Comparison of ENCODE assay signal across 12 cellular contexts in the genomic region with DNA sequence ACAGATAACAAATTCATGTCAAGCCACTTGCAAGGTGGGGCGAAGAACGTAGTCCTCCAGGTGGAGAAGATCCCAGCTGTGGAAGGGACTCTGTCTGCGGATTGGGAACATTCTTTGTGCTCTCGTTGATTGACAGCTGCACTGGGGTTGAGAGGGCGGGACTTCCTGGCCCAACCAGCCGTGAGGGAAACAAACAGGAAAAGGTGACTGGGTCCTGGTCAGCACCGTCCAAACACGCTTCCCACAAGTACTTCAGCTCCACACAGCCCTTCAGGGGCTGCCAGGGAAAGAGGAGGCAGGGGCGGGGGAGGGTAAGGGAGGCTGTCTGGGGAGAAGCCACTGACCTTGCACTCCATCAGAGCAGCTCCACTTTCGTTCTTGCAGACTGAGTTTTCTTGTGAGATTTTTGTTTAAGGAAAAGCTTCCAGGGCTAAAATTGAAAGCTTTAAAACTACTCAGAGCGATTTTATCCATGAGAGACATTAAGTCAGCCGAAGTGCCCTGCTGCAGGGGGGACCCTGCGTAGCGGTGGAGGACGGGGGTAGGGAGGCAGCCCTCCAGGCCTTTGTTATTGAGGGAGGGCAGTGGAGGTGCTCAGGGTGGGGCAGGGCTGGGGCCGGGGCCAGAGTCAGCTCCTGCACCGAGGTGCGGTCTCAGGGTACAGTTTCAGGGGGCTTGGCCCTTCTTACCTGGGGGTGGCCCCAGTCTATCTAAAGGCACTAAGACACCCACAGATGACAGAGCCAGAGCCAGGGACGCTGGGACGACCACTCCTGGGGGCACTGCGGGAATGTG. TPM values are rescaled to one million over a fixed set of nuclear protein-coding genes. Genes with fewer than 3 reads are reported as not detected.
DNase-seq lines count a peak whose midpoint lies in the region; ATAC-seq and TF ChIP-seq lines count a peak whose summit lies in the region.
"Had no signal": no experiment of that assay in that cellular context is flagged by ENCODE, and none has a peak within 500 bp of the region (broad histone marks: within the 10 kb centered on the region; RNA-seq: fewer than 3 reads in every experiment).

No MANE protein-coding gene starts in this region.

- peak; percentile 30 to 42 for DNase-seq in Caco-2
- DNase-seq in NCI-H2029 (lab: John Stamatoyannopoulos, UW) = peak; percentile 38
- no peak for DNase-seq in central memory CD8-positive, alpha-beta T cell (ENCODE audit: low spot score in 2 of 2)
- peak; percentile 18 for DNase-seq in mesenchymal stem cell
- no peak for DNase-seq in posterior vena cava (ENCODE audit: low spot score)
- DNase-seq in SKM-1 treated with dmso at 0.1 percent for 144 hours (lab: John Stamatoyannopoulos, UW; ENCODE audit: unreplicated experiment) = no peak
- no peak for DNase-seq in cerebellar cortex (ENCODE audit: low spot score)
- no peak for DNase-seq in NCI-H526 treated with DMSO at 0.1 percent for 48 hours (lab: John Stamatoyannopoulos, UW)
- DNase-seq: activated naive CD4-positive, alpha-beta T cell treated with Interleukin-2 at 50 U/mL for 16 hours; hypothalamus; thyroid gland had no signal

- intact Hi-C loops in Caco-2 (cut with micrococcal nuclease; ENCODE audit: unreplicated experiment) (no loop called here), posterior vena cava (cut with DNase I) (no loop called here)

- H3K9ac ChIP-seq in mesenchymal stem cell (ENCODE audit: low read length) = no peak overlapping the region

- POLR2A ChIA-PET in Caco-2 (lab: Charles Lee) = no interaction called here

- H3K4me3 ChIP-seq in Caco-2 (ENCODE audit: low read depth, low read length) (no peak overlapping the region), mesenchymal stem cell (ENCODE audit: insufficient read depth in 1 of 2, low read depth in 1 of 2, low read length in 2 of 2) (no peak overlapping the region)
- H3K4me3 ChIP-seq: SJSA1, thyroid gland had no signal

- ATAC-seq in central memory CD8-positive, alpha-beta T cell (replicated peaks; ENCODE audit: extremely low read depth, poor library complexity, severe bottlenecking) = no peak

- H3K27ac Mint-ChIP-seq in Caco-2 (ENCODE audit: unreplicated experiment) = no peak overlapping the region
- no peak overlapping the region for H3K27ac Mint-ChIP-seq in central memory CD8-positive, alpha-beta T cell (ENCODE audit: low read depth)

- no peak overlapping the region for H3K23ac ChIP-seq in mesenchymal stem cell (ENCODE audit: low read length in 2 of 2)

- H3K27me3 Mint-ChIP-seq in Caco-2 (ENCODE audit: insufficient read depth, unreplicated experiment) = no peaks in the 10 kb centered on the region
- H3K27me3 Mint-ChIP-seq in central memory CD8-positive, alpha-beta T cell = peaks cover 34% of the 10 kb centered on the region

- H3K4me2 ChIP-seq in mesenchymal stem cell (ENCODE audit: low read length, poor library complexity, severe bottlenecking) = no peak overlapping the region

- H2BK15ac ChIP-seq in mesenchymal stem cell (ENCODE audit: low read depth, poor library complexity, severe bottlenecking) = no peak overlapping the region

- H2AK5ac ChIP-seq in mesenchymal stem cell (ENCODE audit: low read length, severe bottlenecking) = no peak overlapping the region

- H2BK120ac ChIP-seq in mesenchymal stem cell (ENCODE audit: low read depth, low read length) = no peak overlapping the region

- no peaks in the 10 kb centered on the region for H3K36me3 Mint-ChIP-seq in Caco-2 (ENCODE audit: insufficient read depth, unreplicated experiment)
- no peaks in the 10 kb centered on the region for H3K36me3 Mint-ChIP-seq in central memory CD8-positive, alpha-beta T cell (ENCODE audit: insufficient read depth)

- H3K79me1 ChIP-seq in mesenchymal stem cell (replicated peaks; ENCODE audit: low read length, poor library complexity, severe bottlenecking) = no peaks in the 10 kb centered on the region

- peaks cover 6% of the 10 kb centered on the region for H3K4me1 Mint-ChIP-seq in Caco-2 (ENCODE audit: low read depth, unreplicated experiment)
- H3K4me1 Mint-ChIP-seq in central memory CD8-positive, alpha-beta T cell = no peaks in the 10 kb centered on the region

- no peaks in the 10 kb centered on the region for H3K9me3 Mint-ChIP-seq in Caco-2 (ENCODE audit: unreplicated experiment)
- no peaks in the 10 kb centered on the region for H3K9me3 Mint-ChIP-seq in central memory CD8-positive, alpha-beta T cell

- no peak overlapping the region for H3K14ac ChIP-seq in mesenchymal stem cell (ENCODE audit: low read length in 2 of 2)

- no TSS peak for BruUV-seq in Caco-2 (replicated peaks; lab: Mats Ljungman, UMichigan)

- peak overlapping the region; percentile 57 for H4K8ac ChIP-seq in mesenchymal stem cell (ENCODE audit: low read length)

- H3K4me1 ChIP-seq in Caco-2 (peaks cover under 1% of the 10 kb centered on the region; the same call in 1 of the 2 replicates), mesenchymal stem cell (ENCODE audit: control insufficient read depth, insufficient read depth, low read depth, low read length) (no peaks in the 10 kb centered on the region)
- H3K4me1 ChIP-seq: SJSA1, thyroid gland had no signal

- no peak overlapping the region for H3K27ac ChIP-seq in mesenchymal stem cell (ENCODE audit: low read length, poor library complexity, severe bottlenecking)
- H3K27ac ChIP-seq: SJSA1, thyroid gland had no signal

- no peak overlapping the region for H3K4ac ChIP-seq in mesenchymal stem cell (ENCODE audit: low read depth in 1 of 2, low read length in 2 of 2)

- H3K4me3 Mint-ChIP-seq in Caco-2 (ENCODE audit: unreplicated experiment) = no peak overlapping the region
- peak overlapping the region; percentile 36 for H3K4me3 Mint-ChIP-seq in central memory CD8-positive, alpha-beta T cell

- WGBS in mesenchymal stem cell = 80% methylated on average over 19 of the region's 21 CpGs

- no peak overlapping the region for H2BK5ac ChIP-seq in mesenchymal stem cell (ENCODE audit: low read depth, low read length, poor library complexity, severe bottlenecking)

- CTCF ChIA-PET in Caco-2 (lab: Charles Lee) = interaction anchor here (0.6 kb wide), 1 partner anchor 22 kb away, joined by 6 read pairs; a partner anchor contains a TSS

- no peak overlapping the region for H2BK12ac ChIP-seq in mesenchymal stem cell (ENCODE audit: low read length in 2 of 2)

- H2AFZ ChIP-seq in mesenchymal stem cell (ENCODE audit: low read depth, low read length) = peak overlapping the region; percentile 64

- H3K36me3 ChIP-seq in Caco-2 (ENCODE audit: control insufficient read depth, insufficient read depth, low read length) (no peaks in the 10 kb centered on the region), mesenchymal stem cell (ENCODE audit: control insufficient read depth in 1 of 2, insufficient read depth in 2 of 2, low read depth in 1 of 2, low read length in 2 of 2) (no peaks in the 10 kb centered on the region)
- H3K36me3 ChIP-seq: SJSA1, thyroid gland had no signal

- H3K18ac ChIP-seq in mesenchymal stem cell (ENCODE audit: low read depth in 1 of 2, low read length in 2 of 2) = no peak overlapping the region

- H4K91ac ChIP-seq in mesenchymal stem cell (ENCODE audit: low read length) = no peak overlapping the region

- no peaks in the 10 kb centered on the region for H3K27me3 ChIP-seq in Caco-2 (replicated peaks; ENCODE audit: control insufficient read depth, insufficient read depth, low read length)
- peaks cover 36 to 38% of the 10 kb centered on the region in 2 experiments for H3K27me3 ChIP-seq in mesenchymal stem cell (ENCODE audit: control insufficient read depth in 1 of 2, insufficient read depth in 1 of 2, low read length in 2 of 2)
- H3K27me3 ChIP-seq: thyroid gland had no signal

- TF ChIP-seq CTCF in Caco-2 (IDR thresholded peaks at IDR 0.05; ENCODE audit: insufficient read depth in 1 of 2, low read depth in 1 of 2, low read length in 1 of 2, severe bottlenecking in 1 of 2, unreplicated experiment in 1 of 2) = no peak

- H3K9me3 ChIP-seq in Caco-2 (no peaks in the 10 kb centered on the region), mesenchymal stem cell (ENCODE audit: control insufficient read depth, low read length) (peaks cover 14% of the 10 kb centered on the region)
- H3K9me3 ChIP-seq: SJSA1, thyroid gland had no signal

RNA-seq across cellular contexts. Expression of a gene that starts 21.6 kb away (rescaled TPM):
- total RNA-seq in Caco-2 (2022) = 1.7 and 1.9 TPM in 2 replicates
- polyA plus RNA-seq in mesenchymal stem cell (2013, experiment 1 of 2) = not detected
- not detected for polyA plus RNA-seq in mesenchymal stem cell (2013, experiment 2 of 2)
- 1 to 10 TPM; 3.9 to 6.8 TPM for total RNA-seq in posterior vena cava

Comparison
In these comparisons a context has a peak if more than half of its experiments do, and no peak if none do; other contexts are left out.
1. DNase-seq: peak in Caco-2 (2 of 2), NCI-H2029 (single experiment) and mesenchymal stem cell (single experiment); none in central memory CD8-positive, alpha-beta T cell (0 of 2), posterior vena cava (single experiment), SKM-1 treated with dmso at 0.1 percent for 144 hours (single experiment), cerebellar cortex (single experiment) and NCI-H526 treated with DMSO at 0.1 percent for 48 hours (single experiment).